In genomic region chr5:72305194-72306142, GRCh38 we compare ENCODE assay signal across 12 cellular contexts. TPM values are rescaled to one million over a fixed set of nuclear protein-coding genes. Genes with fewer than 3 reads are reported as not detected.
DNase-seq lines count a peak whose midpoint lies in the region; ATAC-seq, FAIRE-seq and TF ChIP-seq lines count a peak whose summit lies in the region.
"Had no signal": no experiment of that assay in that cellular context is flagged by ENCODE, and none has a peak within 500 bp of the region (broad histone marks: within the 10 kb centered on the region; RNA-seq: fewer than 3 reads in every experiment).

No MANE protein-coding gene starts in this region.

- no peak overlapping the region for H3K4me3 Mint-ChIP-seq in activated naive CD4-positive, alpha-beta T cell treated with anti-CD3 and anti-CD28 coated beads, Interleukin-2, amount 10 ng/mL, durations not matched to agents 7 days and 5 days
- H3K4me3 Mint-ChIP-seq: activated CD8-positive, alpha-beta memory T cell treated with anti-CD3 and anti-CD28 coated beads, Interleukin-2, amount 10 ng/mL, durations not matched to agents 7 days and 5 days had no signal

- intact Hi-C loops in K562 (cut with micrococcal nuclease) (loop anchor here (5.0 kb wide), 3 partner anchors 38 to 78 kb away; no protein-coding TSS in a partner anchor), prostate gland (cut with DNase I) (loop anchor here (5.0 to 10.0 kb wide), 5 partner anchors 61 to 351 kb away; partner anchors contain the start of gene MAP1B), body of pancreas (cut with DNase I) (loop anchor here (10.0 kb wide), 2 partner anchors 161 to 521 kb away; no protein-coding TSS in a partner anchor)

- TF ChIP-seq CTCF in GM10248 (IDR thresholded peaks at IDR 0.05; ENCODE audit: control extremely low read depth, extremely low read depth, low read depth, missing control alignments) (no peak), K562 (IDR thresholded peaks at IDR 0.05 in 2 of 3, conservative IDR thresholded peaks at IDR 0.05 in 1 of 3; ENCODE audit: insufficient read depth in 2 of 3, low read depth in 1 of 3, low read length in 3 of 3) (no peak), prostate gland (IDR thresholded peaks at IDR 0.05) (no peak), foreskin keratinocyte (conservative IDR thresholded peaks at IDR 0.05) (no peak), body of pancreas (IDR thresholded peaks at IDR 0.05) (no peak)

- no peak overlapping the region for H3K27ac Mint-ChIP-seq in activated naive CD4-positive, alpha-beta T cell treated with anti-CD3 and anti-CD28 coated beads, Interleukin-2, amount 10 ng/mL, durations not matched to agents 7 days and 5 days
- H3K27ac Mint-ChIP-seq: activated CD8-positive, alpha-beta memory T cell treated with anti-CD3 and anti-CD28 coated beads, Interleukin-2, amount 10 ng/mL, durations not matched to agents 7 days and 5 days had no signal

- CTCF ChIA-PET in GM10248 (lab: Yijun Ruan, JAX) (interaction anchor here (1.1 to 2.6 kb wide), 6 partner anchors 10 to 44 kb away, joined by 3 to 10 read pairs (median 4); partner anchors contain the start of genes MRPS27 and PTCD2), K562 (lab: Yijun Ruan, JAX; ENCODE audit: low intra/inter-chr PET ratio) (no interaction called here)
- CTCF ChIA-PET in activated naive CD4-positive, alpha-beta T cell treated with anti-CD3 and anti-CD28 coated beads, Interleukin-2, amount 10 ng/mL, durations not matched to agents 7 days and 5 days (lab: Charles Lee) = interaction anchor here (0.9 kb wide), 1 partner anchor 24 kb away, joined by 3 read pairs; no protein-coding TSS in a partner anchor

- no peaks in the 10 kb centered on the region for H3K9me3 Mint-ChIP-seq in activated naive CD4-positive, alpha-beta T cell treated with anti-CD3 and anti-CD28 coated beads, Interleukin-2, amount 10 ng/mL, durations not matched to agents 7 days and 5 days

- H3K36me3 ChIP-seq in K562 (ENCODE audit: control insufficient read depth, insufficient read depth, low read length) = peaks cover 45% of the 10 kb centered on the region
- H3K36me3 ChIP-seq in prostate gland = no peaks in the 10 kb centered on the region
- no peaks in the 10 kb centered on the region for H3K36me3 ChIP-seq in body of pancreas (replicated peaks in 1 of 2; ENCODE audit: insufficient read depth in 1 of 2, low read depth in 2 of 2)

- H3K4me1 ChIP-seq in K562 (replicated peaks in 1 of 2; ENCODE audit: control insufficient read depth in 2 of 2, insufficient read depth in 2 of 2, low read length in 2 of 2) = peaks cover 25 to 34% of the 10 kb centered on the region in 2 experiments
- H3K4me1 ChIP-seq in prostate gland (replicated peaks) = no peaks in the 10 kb centered on the region
- peaks cover 10% of the 10 kb centered on the region for H3K4me1 ChIP-seq in foreskin keratinocyte
- H3K4me1 ChIP-seq in body of pancreas = peaks cover 14% of the 10 kb centered on the region

- H3K27me3 ChIP-seq in K562 (ENCODE audit: control insufficient read depth in 2 of 2, insufficient read depth in 2 of 2, low read length in 2 of 2) (no peaks in the 10 kb centered on the region), prostate gland (replicated peaks; ENCODE audit: insufficient read depth) (no peaks in the 10 kb centered on the region), foreskin keratinocyte (no peaks in the 10 kb centered on the region), body of pancreas (no peaks in the 10 kb centered on the region)
- H3K27me3 ChIP-seq: SJSA1 had no signal

- no peaks in the 10 kb centered on the region for H3K9me1 ChIP-seq in K562 (ENCODE audit: control insufficient read depth, insufficient read depth, low read length)

- peaks cover 10% of the 10 kb centered on the region for H3K36me3 Mint-ChIP-seq in activated naive CD4-positive, alpha-beta T cell treated with anti-CD3 and anti-CD28 coated beads, Interleukin-2, amount 10 ng/mL, durations not matched to agents 7 days and 5 days

- peaks cover 87% of the 10 kb centered on the region for H3K79me2 ChIP-seq in K562 (ENCODE audit: control insufficient read depth, insufficient read depth, low read length)

- DNase-seq in GM10248 (ENCODE audit: extremely low spot score) = peak; percentile 24
- peak in 2 of 4 experiments; percentile 24 to 42 for DNase-seq in K562 (ENCODE audit: extremely low read depth in 1 of 4, low spot score in 3 of 4)
- no peak for DNase-seq in prostate gland (ENCODE audit: low spot score)
- DNase-seq in activated naive CD4-positive, alpha-beta T cell treated with anti-CD3 and anti-CD28 coated beads, Interleukin-2, amount 10 ng/mL, durations not matched to agents 7 days and 5 days = no peak
- DNase-seq in foreskin keratinocyte = no peak
- DNase-seq in body of pancreas = no peak
- DNase-seq: activated CD8-positive, alpha-beta memory T cell treated with anti-CD3 and anti-CD28 coated beads, Interleukin-2, amount 10 ng/mL, durations not matched to agents 7 days and 5 days; stimulated activated CD4-positive, alpha-beta T cell treated with anti-CD3 and anti-CD28 coated beads, Interleukin-2, amount 100 ng/mL, for 24 hours had no signal

- TF ChIP-seq RAD21 in K562 (CRISPR knock-in tag; conservative IDR thresholded peaks at IDR 0.05 in 1 of 2, IDR thresholded peaks at IDR 0.05 in 1 of 2) = no peak

- no peak overlapping the region for H2AFZ ChIP-seq in K562 (ENCODE audit: low read depth, low read length)

- H3K27ac ChIP-seq in K562 (ENCODE audit: extremely low read depth, low read depth, low read length) = peak overlapping the region; percentile 44
- peak overlapping the region; percentile 5 to 25 for H3K27ac ChIP-seq in prostate gland
- H3K27ac ChIP-seq in foreskin keratinocyte = no peak overlapping the region
- no peak overlapping the region for H3K27ac ChIP-seq in body of pancreas
- H3K27ac ChIP-seq: SJSA1 had no signal

- ATAC-seq in HG02763 (IDR thresholded peaks at IDR 0.05; ENCODE audit: unreplicated experiment) (peak; percentile 19), K562 (no peak), HG02885 (IDR thresholded peaks at IDR 0.05; ENCODE audit: poor library complexity, unreplicated experiment) (no peak), foreskin keratinocyte (no peak), body of pancreas (no peak)
- ATAC-seq: activated CD8-positive, alpha-beta memory T cell treated with anti-CD3 and anti-CD28 coated beads, Interleukin-2, amount 10 ng/mL, durations not matched to agents 7 days and 5 days had no signal

- BruUV-seq in K562 (replicated peaks; lab: Mats Ljungman, UMichigan) = no TSS peak

- H4K20me1 ChIP-seq in K562 (replicated peaks; ENCODE audit: control insufficient read depth, insufficient read depth, low read length) = no peaks in the 10 kb centered on the region

- H3K4me1 Mint-ChIP-seq in activated naive CD4-positive, alpha-beta T cell treated with anti-CD3 and anti-CD28 coated beads, Interleukin-2, amount 10 ng/mL, durations not matched to agents 7 days and 5 days = peaks cover 41% of the 10 kb centered on the region

- in situ Hi-C loops in K562 (cut with MboI) = loop anchor here (25.0 kb wide), 1 partner anchor 518 kb away; no protein-coding TSS in a partner anchor

- POLR2A ChIA-PET in GM10248 (lab: Yijun Ruan, JAX) (interaction anchor here (1.5 kb wide), 1 partner anchor 13 kb away, joined by 4 read pairs; no protein-coding TSS in a partner anchor), K562 (lab: Yijun Ruan, JAX) (interaction anchor here (0.8 to 2.5 kb wide), 5 partner anchors 13 to 25 kb away, joined by 4 to 8 read pairs (median 6); partner anchors contain the start of genes MRPS27 and PTCD2)

- no peak for TF ChIP-seq EP300 in K562 (IDR thresholded peaks at IDR 0.05; ENCODE audit: low read length)

- WGBS in K562 (ENCODE audit: insufficient coverage, low coverage, missing lambda C conversion rate) = 45% methylated on average over 2 of the region's 2 CpGs
- WGBS in prostate gland = 89% methylated on average over 2 of the region's 2 CpGs
- 93 to 97% methylated on average over 2 of the region's 2 CpGs for WGBS in body of pancreas, 2 donors

- no peak for TF ChIP-seq POLR2A in K562 (conservative IDR thresholded peaks at IDR 0.05)
- no peak for TF ChIP-seq POLR2A in prostate gland (IDR thresholded peaks at IDR 0.05)
- TF ChIP-seq POLR2A in body of pancreas (IDR thresholded peaks at IDR 0.05) = no peak

- no peaks in the 10 kb centered on the region for H3K9me3 ChIP-seq in K562 (replicated peaks; ENCODE audit: control insufficient read depth, insufficient read depth, low read depth, low read length)
- no peaks in the 10 kb centered on the region for H3K9me3 ChIP-seq in prostate gland
- no peaks in the 10 kb centered on the region for H3K9me3 ChIP-seq in body of pancreas
- H3K9me3 ChIP-seq: SJSA1 had no signal

- peak; percentile 74 for FAIRE-seq in K562 (lab: Jason Lieb, UNC)
- FAIRE-seq: HTR-8/SVneo had no signal

- peak overlapping the region; percentile 14 for H3K4me2 ChIP-seq in K562 (ENCODE audit: insufficient read depth, low read length)

- no peaks in the 10 kb centered on the region for H3K27me3 Mint-ChIP-seq in activated naive CD4-positive, alpha-beta T cell treated with anti-CD3 and anti-CD28 coated beads, Interleukin-2, amount 10 ng/mL, durations not matched to agents 7 days and 5 days
- H3K27me3 Mint-ChIP-seq: activated CD8-positive, alpha-beta memory T cell treated with anti-CD3 and anti-CD28 coated beads, Interleukin-2, amount 10 ng/mL, durations not matched to agents 7 days and 5 days had no signal

- H3K4me3 ChIP-seq in K562 = no peak overlapping the region
- H3K4me3 ChIP-seq in prostate gland = no peak overlapping the region
- no peak overlapping the region for H3K4me3 ChIP-seq in body of pancreas
- H3K4me3 ChIP-seq: SJSA1 had no signal

- H3K9ac ChIP-seq in K562 (ENCODE audit: insufficient read depth in 1 of 2, low read depth in 2 of 2, low read length in 2 of 2) = peak overlapping the region in 1 of 2 experiments; percentile 46; a peak in 2 of 4 replicates

RNA-seq across cellular contexts. Expression of gene MRPS27, which starts 14.6 kb away (rescaled TPM):
- total RNA-seq in K562 (2011; cell fraction: chromatin; rRNA removed; ENCODE audit: low replicate concordance) = 113 and 199 TPM in 2 replicates
- 69.4 and 77.0 TPM in 2 replicates for total RNA-seq in K562 (2011; cell fraction: nucleolus; rRNA removed)
- total RNA-seq in K562 (2011; cell fraction: nucleoplasm; rRNA removed) = 108 and 163 TPM in 2 replicates
- 79.2 and 90.9 TPM in 2 replicates for total RNA-seq in K562 (2014; rRNA removed)
- total RNA-seq in K562 (2014; rRNA removed; fragmentation: Illumina TruSeq; extraction: Trizol) = 127 and 130 TPM in 2 replicates
- total RNA-seq in K562 (2015; rRNA removed; fragmentation: Illumina TruSeq; extraction: Trizol) = 104 and 105 TPM in 2 replicates
- total RNA-seq in K562 (2021) = 96.7 and 97.6 TPM in 2 replicates
- 118 and 144 TPM in 2 replicates for polyA plus RNA-seq in K562 (2011; rRNA removed)
- polyA plus RNA-seq in K562 (2011; cell fraction: cytosol; rRNA removed) = 103 and 114 TPM in 2 replicates
- polyA plus RNA-seq in K562 (2011; cell fraction: nucleus; rRNA removed) = 77.8 and 78.9 TPM in 2 replicates
- 64.0 and 66.5 TPM in 2 replicates for polyA plus RNA-seq in K562 (2012)
- polyA plus RNA-seq in K562 (2014; fragmentation: Illumina TruSeq; extraction: Trizol) = 111 and 125 TPM in 2 replicates
- polyA plus RNA-seq in K562 (2014; fragmentation: Nextera tagmentation; extraction: Ambion mirVana) = 100 to 1,000 TPM; 106 to 122 TPM
- 73.6 and 79.9 TPM in 2 replicates for polyA plus RNA-seq in K562 (2014; rRNA removed)
- 143 and 145 TPM in 2 replicates for polyA minus RNA-seq in K562 (2011; rRNA and poly(A)+ RNA removed)
- 90.5 and 106 TPM in 2 replicates for polyA minus RNA-seq in K562 (2011; cell fraction: cytosol; rRNA and poly(A)+ RNA removed)
- 64.1 and 85.1 TPM in 2 replicates for polyA minus RNA-seq in K562 (2011; cell fraction: nucleus; rRNA and poly(A)+ RNA removed)
- total RNA-seq in prostate gland = 10 to 100 TPM; 43.3 to 51.1 TPM
- total RNA-seq in foreskin keratinocyte = 77.0 and 77.9 TPM in 2 replicates
- polyA plus RNA-seq in foreskin keratinocyte = 45.1 and 51.7 TPM in 2 replicates
- total RNA-seq in body of pancreas = 10 to 100 TPM; 25.4 to 52.7 TPM

RNA-seq across cellular contexts. Expression of gene PTCD2, which starts 14.7 kb away (rescaled TPM):
- total RNA-seq in K562 (2011; cell fraction: chromatin; rRNA removed; ENCODE audit: low replicate concordance) = 14.6 and 25.8 TPM in 2 replicates
- 9.7 and 10.5 TPM in 2 replicates for total RNA-seq in K562 (2011; cell fraction: nucleolus; rRNA removed)
- total RNA-seq in K562 (2011; cell fraction: nucleoplasm; rRNA removed) = 15.5 and 22.9 TPM in 2 replicates
- total RNA-seq in K562 (2014; rRNA removed) (12.5 and 14.6 TPM in 2 replicates), K562 (2014; rRNA removed; fragmentation: Illumina TruSeq; extraction: Trizol) (18.3 and 19.4 TPM in 2 replicates), K562 (2015; rRNA removed; fragmentation: Illumina TruSeq; extraction: Trizol) (11.9 and 12.6 TPM in 2 replicates), K562 (2021) (18.7 and 20.6 TPM in 2 replicates), prostate gland (10 to 100 TPM in 1 of 2 donors, 1 to 10 TPM in 1; 8.9 to 10.2 TPM), foreskin keratinocyte (10.3 and 10.8 TPM in 2 replicates), body of pancreas (1 to 10 TPM; 2.6 to 3.9 TPM)
- polyA plus RNA-seq in K562 (2011; rRNA removed) (24.7 and 28.5 TPM in 2 replicates), K562 (2014; fragmentation: Illumina TruSeq; extraction: Trizol) (13.6 and 14.6 TPM in 2 replicates), K562 (2014; fragmentation: Nextera tagmentation; extraction: Ambion mirVana) (10 to 100 TPM; 18.6 to 19.6 TPM), K562 (2014; rRNA removed) (14.1 and 18.8 TPM in 2 replicates), foreskin keratinocyte (6.3 and 7.6 TPM in 2 replicates)
- polyA plus RNA-seq in K562 (2011; cell fraction: cytosol; rRNA removed) = 10.2 and 14.1 TPM in 2 replicates
- 19.5 and 27.6 TPM in 2 replicates for polyA plus RNA-seq in K562 (2011; cell fraction: nucleus; rRNA removed)
- 11.1 and 11.4 TPM in 2 replicates for polyA plus RNA-seq in K562 (2012)
- 26.3 and 26.7 TPM in 2 replicates for polyA minus RNA-seq in K562 (2011; rRNA and poly(A)+ RNA removed)
- polyA minus RNA-seq in K562 (2011; cell fraction: cytosol; rRNA and poly(A)+ RNA removed) = 8.0 and 8.8 TPM in 2 replicates
- polyA minus RNA-seq in K562 (2011; cell fraction: nucleus; rRNA and poly(A)+ RNA removed) = 14.4 and 18.4 TPM in 2 replicates

Comparison
In these comparisons a context has a peak if more than half of its experiments do, and no peak if none do; other contexts are left out.
1. H3K27ac ChIP-seq: peak in K562 (single experiment) and prostate gland (2 of 2); none in foreskin keratinocyte (single experiment) and body of pancreas (0 of 4).